ENCODE assay signal across 9 cellular contexts in the genomic region with DNA sequence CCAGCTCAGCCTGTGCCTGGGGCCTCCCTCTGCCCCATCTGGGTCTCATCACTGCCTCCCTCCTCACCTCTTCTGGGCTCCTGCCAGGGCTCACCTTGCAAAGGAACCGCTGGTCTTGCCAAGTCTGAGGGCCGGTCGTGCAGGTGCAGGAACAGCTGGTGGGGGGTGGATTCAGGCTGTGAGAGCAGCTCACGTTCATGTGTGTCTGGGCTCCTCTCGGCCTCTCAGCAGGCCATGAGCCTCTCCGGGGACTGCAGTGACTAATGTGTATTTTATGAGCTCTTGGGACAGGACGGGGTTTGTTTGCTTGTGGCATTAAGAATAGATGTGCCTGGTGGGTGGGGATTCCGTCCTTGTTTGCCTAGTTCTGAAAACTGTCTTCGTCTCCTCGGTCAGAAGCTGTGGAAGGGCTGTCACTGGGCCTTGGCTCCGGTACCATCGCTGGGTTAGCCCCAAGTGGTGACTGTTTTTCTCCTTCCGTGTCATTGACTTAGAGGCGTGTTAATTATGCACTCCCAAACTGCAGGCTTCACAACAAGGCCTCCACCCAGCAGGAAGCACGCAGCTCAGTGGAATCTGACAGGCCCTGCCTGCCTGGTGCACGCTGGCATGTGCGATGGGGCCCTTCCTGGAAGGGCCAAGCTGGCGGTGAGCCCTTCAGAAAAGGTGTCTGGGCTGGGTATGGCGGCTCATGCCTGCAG.
DNase-seq lines count a peak whose midpoint lies in the region; ATAC-seq, FAIRE-seq and TF ChIP-seq lines count a peak whose summit lies in the region.
"Had no signal": no experiment of that assay in that cellular context is flagged by ENCODE, and none has a peak within 500 bp of the region (broad histone marks: within the 10 kb centered on the region; RNA-seq: fewer than 3 reads in every experiment).

No MANE protein-coding gene starts in this region.

- H3K9me3 Mint-ChIP-seq in astrocyte (ENCODE audit: unreplicated experiment) = no peaks in the 10 kb centered on the region
- no peaks in the 10 kb centered on the region for H3K9me3 Mint-ChIP-seq in activated T-helper 17 cell treated with anti-CD3 and anti-CD28 coated beads, Interleukin-2, amount 50 U/mL, for 72 hours

- H3K79me2 ChIP-seq in astrocyte (ENCODE audit: insufficient read depth, low read length) = peaks cover 7% of the 10 kb centered on the region

- peak overlapping the region; percentile 16 for H3K27ac ChIP-seq in astrocyte (ENCODE audit: low read depth, low read length)
- H3K27ac ChIP-seq: gastroesophageal sphincter had no signal

- H4K20me1 ChIP-seq in astrocyte (ENCODE audit: insufficient read depth, low read length) = peaks cover 55% of the 10 kb centered on the region

- H3K27me3 ChIP-seq in astrocyte (ENCODE audit: insufficient read depth, low read length) (no peaks in the 10 kb centered on the region), BE2C (no peaks in the 10 kb centered on the region)
- H3K27me3 ChIP-seq: gastroesophageal sphincter had no signal

- ATAC-seq in activated T-helper 17 cell treated with anti-CD3 and anti-CD28 coated beads, Interleukin-2, amount 50 U/mL, for 72 hours (replicated peaks) = no peak
- no peak for ATAC-seq in HG03159 (IDR thresholded peaks at IDR 0.05; ENCODE audit: unreplicated experiment)
- ATAC-seq: gastroesophageal sphincter had no signal

- TF ChIP-seq CTCF in astrocyte (IDR thresholded peaks at IDR 0.05; ENCODE audit: insufficient read depth, low read depth, low read length) (no peak), BE2C (IDR thresholded peaks at IDR 0.05; ENCODE audit: low read depth, low read length) (no peak)

- H3K4me3 ChIP-seq in astrocyte (ENCODE audit: insufficient read depth, low read depth, low read length) (no peak overlapping the region), BE2C (ENCODE audit: low read depth, low read length) (no peak overlapping the region)
- H3K4me3 ChIP-seq: gastroesophageal sphincter had no signal

- no peaks in the 10 kb centered on the region for H3K9me3 ChIP-seq in astrocyte (ENCODE audit: insufficient read depth, low read depth, low read length)
- H3K9me3 ChIP-seq in BE2C = no peaks in the 10 kb centered on the region
- H3K9me3 ChIP-seq: gastroesophageal sphincter had no signal

- H3K36me3 ChIP-seq in astrocyte (ENCODE audit: insufficient read depth, low read length) (no peaks in the 10 kb centered on the region), BE2C (peaks cover 4% of the 10 kb centered on the region; the same call in 1 of the 2 replicates)

- peak; percentile 39 for FAIRE-seq in astrocyte (lab: Jason Lieb, UNC)

- DNase-seq in D341Med (ENCODE audit: low spot score) (peak; percentile 63), NCI-H1436 treated with DMSO at 0.1 percent for 48 hours (lab: John Stamatoyannopoulos, UW) (peak; percentile 20), astrocyte (ENCODE audit: low read depth) (peak; percentile 46), myocyte (ENCODE audit: low read depth) (peak; percentile 86), ureter (ENCODE audit: low spot score) (no peak), BE2C (no peak)

- H3K4me1 ChIP-seq in astrocyte (ENCODE audit: insufficient read depth, low read length) = peaks cover 33% of the 10 kb centered on the region
- H3K4me1 ChIP-seq in BE2C = peaks cover 7% of the 10 kb centered on the region

- peaks cover 21% of the 10 kb centered on the region for H3K4me1 Mint-ChIP-seq in astrocyte (ENCODE audit: low read depth, unreplicated experiment)
- H3K4me1 Mint-ChIP-seq in activated T-helper 17 cell treated with anti-CD3 and anti-CD28 coated beads, Interleukin-2, amount 50 U/mL, for 72 hours = peaks cover 4% of the 10 kb centered on the region

- no peaks in the 10 kb centered on the region for H3K27me3 Mint-ChIP-seq in astrocyte (ENCODE audit: low read depth, unreplicated experiment)
- H3K27me3 Mint-ChIP-seq in activated T-helper 17 cell treated with anti-CD3 and anti-CD28 coated beads, Interleukin-2, amount 50 U/mL, for 72 hours = no peaks in the 10 kb centered on the region

- H3K36me3 Mint-ChIP-seq in astrocyte (ENCODE audit: low read depth, unreplicated experiment) = peaks cover 11% of the 10 kb centered on the region
- H3K36me3 Mint-ChIP-seq in activated T-helper 17 cell treated with anti-CD3 and anti-CD28 coated beads, Interleukin-2, amount 50 U/mL, for 72 hours (ENCODE audit: low read depth) = peaks cover 24% of the 10 kb centered on the region

- no peak overlapping the region for H3K4me3 Mint-ChIP-seq in astrocyte (ENCODE audit: unreplicated experiment)
- no peak overlapping the region for H3K4me3 Mint-ChIP-seq in activated T-helper 17 cell treated with anti-CD3 and anti-CD28 coated beads, Interleukin-2, amount 50 U/mL, for 72 hours

- H2AFZ ChIP-seq in astrocyte (ENCODE audit: low read depth, low read length) = no peak overlapping the region

- no peak overlapping the region for H3K27ac Mint-ChIP-seq in astrocyte (ENCODE audit: unreplicated experiment)
- no peak overlapping the region for H3K27ac Mint-ChIP-seq in activated T-helper 17 cell treated with anti-CD3 and anti-CD28 coated beads, Interleukin-2, amount 50 U/mL, for 72 hours

- H3K4me2 ChIP-seq in astrocyte (ENCODE audit: low read length) = peak overlapping the region; percentile 63

- peak overlapping the region; percentile 31 for H3K9ac ChIP-seq in astrocyte (ENCODE audit: low read length)

Comparison
In these comparisons a context has a peak if more than half of its experiments do, and no peak if none do; other contexts are left out.
1. DNase-seq: peak in D341Med (single experiment), NCI-H1436 treated with DMSO at 0.1 percent for 48 hours (single experiment), astrocyte (single experiment) and myocyte (single experiment); none in ureter (single experiment) and BE2C (single experiment).